22 cellular contexts compared by ENCODE assay signal in genomic region chr12:59453461-59453860, GRCh38.
"Had no signal": no experiment of that assay in that cellular context is flagged by ENCODE, and none has a peak within 500 bp of the region (broad histone marks: within the 10 kb centered on the region; RNA-seq: fewer than 3 reads in every experiment).

No MANE protein-coding gene starts in this region.

- ATAC-seq: activated naive CD4-positive, alpha-beta T cell treated with anti-CD3 and anti-CD28 coated beads, Interleukin-2, amount 50 U/mL, for 72 hours; natural killer cell; stimulated activated naive B cell treated with anti-CD40 and anti-IgM and Interleukin-4, amounts not matched to agents 10 μg/mL and 1 μg/mL and 100 μg/mL, for 72 hours; WTC11 had no signal

- H3K36me3 ChIP-seq: esophagus muscularis mucosa, left ventricle myocardium inferior, neutrophil, ovary, prostate gland, right atrium auricular region, transverse colon had no signal

- H3K4me3 ChIP-seq: esophagus muscularis mucosa, left ventricle myocardium inferior, ovary, prostate gland, right atrium auricular region, skin epidermis, transverse colon had no signal

- H3K27ac ChIP-seq: esophagus muscularis mucosa, left ventricle myocardium inferior, neutrophil, ovary, prostate gland, right atrium auricular region, transverse colon had no signal

- H3K27me3 ChIP-seq: esophagus muscularis mucosa, neutrophil, ovary, right atrium auricular region, transverse colon had no signal

- H3K9me3 ChIP-seq: esophagus muscularis mucosa, neutrophil, ovary, prostate gland, right atrium auricular region, transverse colon had no signal

- DNase-seq: activated T-cell treated with anti-CD3 and anti-CD28 coated beads, Interleukin-2, amount 50 U/mL, for 1 hour; aorta; caudate nucleus; dermis blood vessel endothelial cell; effector CD8-positive, alpha-beta T cell; hypothalamus; left ventricle myocardium inferior; midbrain; natural killer cell; ovary; stimulated activated CD4-positive, alpha-beta T cell treated with anti-CD3 and anti-CD28 coated beads, Interleukin-2, amount 100 ng/mL, for 24 hours; stimulated activated CD8-positive, alpha-beta memory T cell treated with anti-CD3 and anti-CD28 coated beads, Interleukin-4, amount 100 ng/mL, for 48 hours; stimulated activated naive B cell treated with anti-CD40 and anti-IgM and Interleukin-4, amounts not matched to agents 10 μg/mL and 1 μg/mL and 100 μg/mL, for 72 hours; T-helper 1 cell; transverse colon had no signal

- H3K4me1 ChIP-seq: esophagus muscularis mucosa, prostate gland, right atrium auricular region, transverse colon had no signal
